In the genomic region with DNA sequence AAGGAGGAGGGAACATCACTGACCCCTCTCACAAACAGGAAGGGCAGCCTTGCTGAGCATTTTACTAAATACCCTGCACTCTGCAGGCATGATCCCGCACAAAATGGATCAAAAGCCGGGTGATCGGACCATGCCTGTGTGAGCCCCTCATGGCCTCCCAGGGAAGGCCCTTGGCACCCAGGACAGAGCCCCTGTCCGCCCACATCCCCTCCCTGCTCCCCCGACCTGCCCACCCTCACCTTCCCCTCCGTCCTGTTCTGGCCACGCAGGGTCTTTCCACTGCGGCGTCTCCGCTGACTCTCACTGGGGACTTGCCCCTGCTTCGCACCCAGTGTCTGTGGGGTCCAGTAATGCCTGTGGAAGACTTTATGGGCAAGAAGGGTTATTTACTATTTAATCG, we compare ENCODE assay signal across 19 cellular contexts.
"Had no signal": no experiment of that assay in that cellular context is flagged by ENCODE, and none has a peak within 500 bp of the region (broad histone marks: within the 10 kb centered on the region; RNA-seq: fewer than 3 reads in every experiment).

No MANE protein-coding gene starts in this region.

- H3K4me1 ChIP-seq: heart left ventricle had no signal

- H3K4me3 Mint-ChIP-seq: activated CD8-positive, alpha-beta T cell treated with anti-CD3 and anti-CD28 coated beads for 36 hours; activated T-cell treated with anti-CD3 and anti-CD28 coated beads, Interleukin-2, amount 50 U/mL, for 4 hours; memory B cell; nephron; T-cell had no signal

- H3K27me3 Mint-ChIP-seq: activated CD8-positive, alpha-beta T cell treated with anti-CD3 and anti-CD28 coated beads for 36 hours had no signal

- DNase-seq: activated CD4-positive, alpha-beta T cell treated with anti-CD3 and anti-CD28 coated beads for 4 hours; activated CD8-positive, alpha-beta T cell treated with anti-CD3 and anti-CD28 coated beads for 36 hours; activated gamma-delta T cell; activated T-cell treated with anti-CD3 and anti-CD28 coated beads, Interleukin-2, amount 50 U/mL, for 4 hours; anterior cingulate cortex; cerebellar nuclear complex; dermis blood vessel endothelial cell; occipital lobe; SK-N-SH; T1000 had no signal

- H3K36me3 Mint-ChIP-seq: memory B cell, T-cell had no signal

- FAIRE-seq: frontal cortex, urothelium cell line had no signal

- H3K9ac ChIP-seq: SK-N-SH had no signal

- H3K4me1 Mint-ChIP-seq: memory B cell, nephron, T-cell had no signal

- ATAC-seq: activated CD8-positive, alpha-beta T cell treated with anti-CD3 and anti-CD28 coated beads for 36 hours; activated T-cell treated with anti-CD3 and anti-CD28 coated beads, Interleukin-2, amount 50 U/mL, for 4 hours; heart left ventricle; left colon; right cardiac atrium had no signal

- H3K9me3 Mint-ChIP-seq: activated CD8-positive, alpha-beta T cell treated with anti-CD3 and anti-CD28 coated beads for 36 hours; activated T-cell treated with anti-CD3 and anti-CD28 coated beads, Interleukin-2, amount 50 U/mL, for 4 hours; memory B cell; nephron; T-cell had no signal

- H3K9me3 ChIP-seq: heart left ventricle, SK-N-SH had no signal

- H3K4me3 ChIP-seq: heart left ventricle had no signal

- H3K27ac ChIP-seq: heart left ventricle had no signal

- H3K36me3 ChIP-seq: heart left ventricle had no signal

- H3K27ac Mint-ChIP-seq: activated CD8-positive, alpha-beta T cell treated with anti-CD3 and anti-CD28 coated beads for 36 hours; memory B cell; nephron; progenitor cell of endocrine pancreas; T-cell had no signal
